Comparison of ENCODE assay signal across 13 cellular contexts in the genomic region with DNA sequence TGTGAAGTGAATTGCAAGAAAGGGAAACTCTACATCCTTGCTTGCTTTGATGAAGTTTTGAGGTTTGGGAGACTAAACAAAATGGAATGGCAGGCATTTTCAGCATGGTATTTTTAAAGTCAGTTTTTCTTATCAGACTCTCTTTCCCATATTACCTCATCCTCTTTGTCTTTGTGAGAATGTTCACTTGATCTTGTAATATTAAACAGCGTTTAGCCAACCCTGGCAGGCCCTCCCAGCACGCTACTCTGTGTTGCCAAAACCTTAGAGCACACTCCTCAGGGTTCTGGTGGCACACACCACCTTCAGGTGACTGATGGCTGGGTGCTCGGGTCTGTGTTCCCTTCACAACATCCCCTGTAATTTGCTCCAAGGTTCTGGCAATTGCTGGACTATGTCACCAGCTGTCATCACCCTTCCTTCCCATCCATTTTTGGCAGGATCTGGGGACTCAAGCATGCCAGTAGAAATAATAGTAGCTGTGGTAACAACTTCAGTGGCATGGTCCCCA.
DNase-seq lines count a peak whose midpoint lies in the region; FAIRE-seq and TF ChIP-seq lines count a peak whose summit lies in the region.
"Had no signal": no experiment of that assay in that cellular context is flagged by ENCODE, and none has a peak within 500 bp of the region (broad histone marks: within the 10 kb centered on the region; RNA-seq: fewer than 3 reads in every experiment).

No MANE protein-coding gene starts in this region.

- H3K4me1 ChIP-seq in hepatocyte (ENCODE audit: insufficient read depth) = no peaks in the 10 kb centered on the region

- no peak overlapping the region for H2AFZ ChIP-seq in hepatocyte

- no peaks in the 10 kb centered on the region for H3K9me3 ChIP-seq in hepatocyte (ENCODE audit: low read depth)

- TF ChIP-seq CTCF in AG09309 (IDR thresholded peaks at IDR 0.05; ENCODE audit: control insufficient read depth, insufficient read depth, low read depth, low read length, missing control alignments) (no peak), choroid plexus epithelial cell (conservative IDR thresholded peaks at IDR 0.05; ENCODE audit: low read depth, low read length) (no peak), hepatocyte (IDR thresholded peaks at IDR 0.05; ENCODE audit: poor library complexity) (no peak)

- peak; percentile 72 for FAIRE-seq in HTR-8/SVneo (lab: Jason Lieb, UNC)
- FAIRE-seq: GM12878 had no signal

- no peaks in the 10 kb centered on the region for H3K79me2 ChIP-seq in hepatocyte

- no peaks in the 10 kb centered on the region for H3K27me3 ChIP-seq in hepatocyte

- WGBS in hepatocyte (ENCODE audit: low lambda C conversion rate, missing lambda C conversion rate) = 81% methylated on average over 3 of the region's 3 CpGs

- no peak overlapping the region for H3K4me2 ChIP-seq in hepatocyte

- H4K20me1 ChIP-seq in hepatocyte (ENCODE audit: insufficient read depth, poor library complexity, severe bottlenecking) = no peaks in the 10 kb centered on the region

- H3K4me3 ChIP-seq in AG09309 (ENCODE audit: control insufficient read depth, low read depth, low read length) = no peak overlapping the region
- no peak overlapping the region for H3K4me3 ChIP-seq in choroid plexus epithelial cell (ENCODE audit: low read depth, low read length)
- no peak overlapping the region for H3K4me3 ChIP-seq in hepatocyte
- H3K4me3 ChIP-seq: GM12878 had no signal

- DNase-seq in AG09309 (ENCODE audit: low read depth) (peak; percentile 83), HTR-8/SVneo (ENCODE audit: insufficient read length, low spot score) (peak; percentile 28), choroid plexus epithelial cell (ENCODE audit: low read depth) (peak; percentile 93), kidney tubule cell (ENCODE audit: low spot score) (peak; percentile 71), NCI-H1092 (lab: John Stamatoyannopoulos, UW) (no peak), hepatocyte (ENCODE audit: low spot score) (no peak), superior temporal gyrus (ENCODE audit: extremely low spot score) (no peak), CD1c-positive myeloid dendritic cell (ENCODE audit: extremely low spot score) (no peak)
- DNase-seq: activated B cell treated with CpG ODN at 0.5 μM for 24 hours; CD8-positive, alpha-beta T cell; NCI-H187; RPMI8226 had no signal

- H3K9me2 ChIP-seq in hepatocyte (replicated peaks; ENCODE audit: insufficient read depth) = no peaks in the 10 kb centered on the region

- no peak overlapping the region for H3K27ac ChIP-seq in hepatocyte

- no peaks in the 10 kb centered on the region for H3K36me3 ChIP-seq in hepatocyte (replicated peaks; ENCODE audit: insufficient read depth, low read depth)

Comparison
In these comparisons a context has a peak if more than half of its experiments do, and no peak if none do; other contexts are left out.
1. DNase-seq: peak in AG09309 (single experiment), HTR-8/SVneo (single experiment), choroid plexus epithelial cell (single experiment) and kidney tubule cell (single experiment); none in NCI-H1092 (single experiment), hepatocyte (single experiment), superior temporal gyrus (single experiment) and CD1c-positive myeloid dendritic cell (single experiment).